In the genomic region with DNA sequence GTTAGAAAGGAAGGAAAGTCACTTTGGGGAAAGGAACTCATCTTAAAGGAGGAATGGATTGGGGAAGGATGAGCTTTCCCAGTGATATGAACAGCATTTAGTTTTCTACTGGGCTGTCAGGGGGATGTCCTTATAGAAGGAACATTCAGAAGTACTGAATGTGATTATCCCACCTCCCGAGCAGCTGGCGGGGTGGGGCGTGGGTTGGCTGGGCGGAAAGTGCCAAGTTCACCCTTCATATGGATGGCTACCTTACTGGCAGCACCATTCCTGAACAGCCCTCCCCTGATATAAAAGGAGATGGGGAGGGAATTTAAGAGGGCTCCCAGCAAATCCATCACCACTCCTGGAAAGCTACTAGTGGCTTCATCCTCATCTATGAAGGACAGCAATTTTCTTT, we compare ENCODE assay signal across 26 cellular contexts.
"Had no signal": no experiment of that assay in that cellular context is flagged by ENCODE, and none has a peak within 500 bp of the region (broad histone marks: within the 10 kb centered on the region; RNA-seq: fewer than 3 reads in every experiment).

No MANE protein-coding gene starts in this region.

- H3K9me3 ChIP-seq: colonic mucosa, esophagus muscularis mucosa, esophagus squamous epithelium, gastrocnemius medialis, gastroesophageal sphincter, heart left ventricle, heart right ventricle had no signal

- H3K4me2 ChIP-seq: hepatocyte had no signal

- H2AFZ ChIP-seq: hepatocyte had no signal

- ATAC-seq: effector memory CD8-positive, alpha-beta T cell; esophagus mucosa; foreskin keratinocyte; gastrocnemius medialis; gastroesophageal sphincter; heart left ventricle; heart right ventricle had no signal

- H3K4me3 ChIP-seq: colonic mucosa, coronary artery, esophagus muscularis mucosa, esophagus squamous epithelium, gastrocnemius medialis, gastroesophageal sphincter, heart left ventricle, heart right ventricle, hepatocyte had no signal

- H3K79me2 ChIP-seq: hepatocyte had no signal

- H3K27ac ChIP-seq: colonic mucosa, coronary artery, epithelial cell of prostate, esophagus muscularis mucosa, esophagus squamous epithelium, foreskin keratinocyte, gastrocnemius medialis, gastroesophageal sphincter, heart left ventricle, heart right ventricle, hepatocyte had no signal

- H3K4me3 Mint-ChIP-seq: dendritic cell treated with granulocyte-macrophage colony-stimulating factor and Interleukin-4, amounts not matched to agents 40 ng/mL and 50 ng/mL, for 4 days; effector memory CD8-positive, alpha-beta T cell; endodermal cell had no signal

- H3K4me1 ChIP-seq: colonic mucosa, esophagus muscularis mucosa, esophagus squamous epithelium, foreskin keratinocyte, gastrocnemius medialis, gastroesophageal sphincter, heart left ventricle, heart right ventricle had no signal

- H3K36me3 ChIP-seq: colonic mucosa, esophagus muscularis mucosa, esophagus squamous epithelium, gastrocnemius medialis, gastroesophageal sphincter, heart left ventricle, heart right ventricle had no signal

- H3K27me3 Mint-ChIP-seq: dendritic cell treated with granulocyte-macrophage colony-stimulating factor and Interleukin-4, amounts not matched to agents 40 ng/mL and 50 ng/mL, for 4 days had no signal

- H3K27me3 ChIP-seq: colonic mucosa, dorsolateral prefrontal cortex, esophagus muscularis mucosa, esophagus squamous epithelium, foreskin keratinocyte, gastrocnemius medialis, gastroesophageal sphincter, heart left ventricle, heart right ventricle, hepatocyte had no signal

- DNase-seq: colonic mucosa; cortex of kidney; dermis blood vessel endothelial cell; dorsolateral prefrontal cortex; effector CD4-positive, alpha-beta T cell; effector CD8-positive, alpha-beta T cell; effector memory CD4-positive, alpha-beta T cell; effector memory CD8-positive, alpha-beta T cell; endodermal cell; erythroblast; esophagus squamous epithelium; foreskin fibroblast; foreskin keratinocyte; foreskin melanocyte; gastrocnemius medialis; glutamatergic neuron; head of caudate nucleus; heart left ventricle; heart right ventricle had no signal

- H3K9me3 Mint-ChIP-seq: dendritic cell treated with granulocyte-macrophage colony-stimulating factor and Interleukin-4, amounts not matched to agents 40 ng/mL and 50 ng/mL, for 4 days; effector memory CD8-positive, alpha-beta T cell; endodermal cell had no signal

- H3K27ac Mint-ChIP-seq: dendritic cell treated with granulocyte-macrophage colony-stimulating factor and Interleukin-4, amounts not matched to agents 40 ng/mL and 50 ng/mL, for 4 days; effector memory CD8-positive, alpha-beta T cell; endodermal cell had no signal
